Comparison of ENCODE assay signal across 23 cellular contexts in genomic region chr13:101219609-101220265, GRCh38.
"Had no signal": no experiment of that assay in that cellular context is flagged by ENCODE, and none has a peak within 500 bp of the region (broad histone marks: within the 10 kb centered on the region; RNA-seq: fewer than 3 reads in every experiment).

No MANE protein-coding gene starts in this region.

- H3K9me3 Mint-ChIP-seq: dendritic cell treated with granulocyte-macrophage colony-stimulating factor and Interleukin-4, amounts not matched to agents 40 ng/mL and 50 ng/mL, for 4 days; effector memory CD8-positive, alpha-beta T cell; endodermal cell; mesothelial cell of epicardium had no signal

- H3K4me1 Mint-ChIP-seq: endodermal cell, mesothelial cell of epicardium had no signal

- H3K27me3 ChIP-seq: esophagus squamous epithelium, gastrocnemius medialis, heart right ventricle, left lung had no signal

- H3K27ac Mint-ChIP-seq: dendritic cell treated with granulocyte-macrophage colony-stimulating factor and Interleukin-4, amounts not matched to agents 40 ng/mL and 50 ng/mL, for 4 days; effector memory CD8-positive, alpha-beta T cell; endodermal cell; mesothelial cell of epicardium had no signal

- H3K27me3 Mint-ChIP-seq: dendritic cell treated with granulocyte-macrophage colony-stimulating factor and Interleukin-4, amounts not matched to agents 40 ng/mL and 50 ng/mL, for 4 days; effector memory CD8-positive, alpha-beta T cell had no signal

- H3K4me3 Mint-ChIP-seq: dendritic cell treated with granulocyte-macrophage colony-stimulating factor and Interleukin-4, amounts not matched to agents 40 ng/mL and 50 ng/mL, for 4 days; effector memory CD8-positive, alpha-beta T cell; endodermal cell; mesothelial cell of epicardium had no signal

- H3K36me3 Mint-ChIP-seq: mesothelial cell of epicardium had no signal

- H3K36me3 ChIP-seq: esophagus squamous epithelium, gastrocnemius medialis, heart right ventricle, left lung, lower lobe of right lung had no signal

- H3K4me3 ChIP-seq: coronary artery, esophagus squamous epithelium, gastrocnemius medialis, heart right ventricle, left lung, lower lobe of right lung, mucosa of descending colon had no signal

- ATAC-seq: effector memory CD8-positive, alpha-beta T cell; esophagus mucosa; gastrocnemius medialis; heart right ventricle; left cardiac atrium; left lung; left ventricle myocardium superior; mucosa of descending colon had no signal

- H3K4me1 ChIP-seq: esophagus squamous epithelium, gastrocnemius medialis, heart right ventricle, left lung, lower lobe of right lung had no signal

- DNase-seq: effector CD8-positive, alpha-beta T cell; effector memory CD8-positive, alpha-beta T cell; endodermal cell; erythroblast; esophagus squamous epithelium; foreskin fibroblast; foreskin melanocyte; gastrocnemius medialis; glutamatergic neuron; head of caudate nucleus; heart right ventricle; hippocampal formation; left cardiac atrium; left lung; left ventricle myocardium superior; lower lobe of right lung; mesenchymal stem cell; mucosa of descending colon had no signal

- H3K27ac ChIP-seq: coronary artery, epithelial cell of prostate, esophagus squamous epithelium, gastrocnemius medialis, heart right ventricle, left lung, lower lobe of right lung had no signal

- H3K9me3 ChIP-seq: esophagus squamous epithelium, gastrocnemius medialis, left lung, lower lobe of right lung, mucosa of descending colon had no signal
